In genomic region chr17:18038149-18038850, GRCh38 we compare ENCODE assay signal across 7 cellular contexts. TPM values are rescaled to one million over a fixed set of nuclear protein-coding genes. Genes with fewer than 3 reads are reported as not detected.
A peak's percentile ranks its signal among the peaks of the same experiment; 100 is the strongest.
DNase-seq lines count a peak whose midpoint lies in the region; ATAC-seq and TF ChIP-seq lines count a peak whose summit lies in the region.

No MANE protein-coding gene starts in this region.

- H3K9me2 ChIP-seq in HCT116 (ENCODE audit: insufficient read depth), result no peaks in the 10 kb centered on the region

- no peak overlapping the region for H2AFZ ChIP-seq in HCT116 (ENCODE audit: low read depth, low read length, poor library complexity, severe bottlenecking)

- H3K27ac ChIP-seq in HCT116 (ENCODE audit: low read depth, low read length) (peak overlapping the region; percentile 80), RWPE2 (ENCODE audit: poor library complexity, severe bottlenecking) (peak overlapping the region; percentile 45), uterus (peak overlapping the region; percentile 76 to 80)

- H3K27me3 ChIP-seq in HCT116 (ENCODE audit: insufficient read depth, low read length) (no peaks in the 10 kb centered on the region), RWPE2 (ENCODE audit: insufficient read depth, poor library complexity, severe bottlenecking) (no peaks in the 10 kb centered on the region), mucosa of stomach (ENCODE audit: control insufficient read depth, insufficient read depth, low read length) (no peaks in the 10 kb centered on the region), uterus (no peaks in the 10 kb centered on the region)

- no peaks in the 10 kb centered on the region for H3K27me3 Mint-ChIP-seq in central memory CD8-positive, alpha-beta T cell

- POLR2A ChIA-PET in HCT116 (lab: Charles Lee), result no interaction called here

- H3K9me3 Mint-ChIP-seq in central memory CD8-positive, alpha-beta T cell, result no peaks in the 10 kb centered on the region

- intact Hi-C loops in HCT116 (cut with micrococcal nuclease) (loop anchor here (5.0 to 10.0 kb wide), 3 partner anchors 46 to 683 kb away; partner anchors contain the start of gene RAI1), uterus (cut with DNase I; ENCODE audit: low total_unique reads) (no loop called here)

- peaks cover 20% of the 10 kb centered on the region for H3K79me2 ChIP-seq in HCT116 (ENCODE audit: insufficient read depth, low read length)

- peak overlapping the region; percentile 88 for H3K4me3 Mint-ChIP-seq in central memory CD8-positive, alpha-beta T cell

- H3K27ac Mint-ChIP-seq in central memory CD8-positive, alpha-beta T cell (ENCODE audit: low read depth), result peak overlapping the region; percentile 89

- BruUV-seq in HCT116 (replicated peaks; lab: Mats Ljungman, UMichigan), result TSS peak; percentile 57

- TF ChIP-seq CTCF in HCT116 (IDR thresholded peaks at IDR 0.05 in 2 of 3, conservative IDR thresholded peaks at IDR 0.05 in 1 of 3; ENCODE audit: borderline replicate concordance in 1 of 3, insufficient read depth in 1 of 3, low read depth in 2 of 3, low read length in 2 of 3) (no peak), RWPE2 (IDR thresholded peaks at IDR 0.05; ENCODE audit: poor library complexity, severe bottlenecking) (no peak), uterus (IDR thresholded peaks at IDR 0.05) (no peak)

- H3K4me1 ChIP-seq in HCT116 (ENCODE audit: control insufficient read depth in 1 of 2, insufficient read depth in 2 of 2, low read length in 2 of 2) (peaks cover 6 to 24% of the 10 kb centered on the region in 2 experiments; a peak in 3 of 4 replicates), RWPE2 (ENCODE audit: insufficient read depth, poor library complexity, severe bottlenecking) (no peaks in the 10 kb centered on the region), mucosa of stomach (ENCODE audit: control insufficient read depth, insufficient read depth, low read length) (peaks cover 16% of the 10 kb centered on the region), uterus (peaks cover 0 to 9% of the 10 kb centered on the region in 2 donors)

- H3K9ac ChIP-seq in HCT116 (ENCODE audit: low read length) (peak overlapping the region; percentile 79), mucosa of stomach (ENCODE audit: low read length) (peak overlapping the region; percentile 73)

- no peaks in the 10 kb centered on the region for H4K20me1 ChIP-seq in HCT116 (ENCODE audit: insufficient read depth)

- CTCF ChIA-PET in HCT116 (lab: Charles Lee), result no interaction called here

- DNase-seq in HCT116 (ENCODE audit: low read depth, low spot score) (no peak), RWPE2 (ENCODE audit: low spot score) (no peak), uterus (no peak)
- no peak for DNase-seq in central memory CD8-positive, alpha-beta T cell (ENCODE audit: low spot score in 2 of 2)

- no peak for TF ChIP-seq RAD21 in HCT116 (IDR thresholded peaks at IDR 0.05; ENCODE audit: low read depth)

- peak overlapping the region; percentile 84 to 85 for H3K4me3 ChIP-seq in HCT116 (replicated peaks in 1 of 2; ENCODE audit: low read depth in 1 of 2, low read length in 2 of 2)
- H3K4me3 ChIP-seq in RWPE2 (ENCODE audit: severe bottlenecking), result peak overlapping the region; percentile 58
- peak overlapping the region; percentile 53 for H3K4me3 ChIP-seq in mucosa of stomach (ENCODE audit: low read length)
- peak overlapping the region; percentile 79 to 87 for H3K4me3 ChIP-seq in uterus

- H3K4me1 Mint-ChIP-seq in central memory CD8-positive, alpha-beta T cell, result peaks cover 66% of the 10 kb centered on the region

- ATAC-seq in HCT116 (no peak), RWPE2 (ENCODE audit: low read depth) (no peak), GM18870 (IDR thresholded peaks at IDR 0.05; ENCODE audit: unreplicated experiment) (no peak), GM19351 (IDR thresholded peaks at IDR 0.05; ENCODE audit: unreplicated experiment) (no peak)
- no peak for ATAC-seq in central memory CD8-positive, alpha-beta T cell (replicated peaks; ENCODE audit: extremely low read depth, poor library complexity, severe bottlenecking)

- no peaks in the 10 kb centered on the region for H3K9me3 ChIP-seq in HCT116 (ENCODE audit: control insufficient read depth in 1 of 2, insufficient read depth in 1 of 2, low read depth in 1 of 2, low read length in 2 of 2)
- no peaks in the 10 kb centered on the region for H3K9me3 ChIP-seq in RWPE2 (ENCODE audit: severe bottlenecking)
- no peaks in the 10 kb centered on the region for H3K9me3 ChIP-seq in mucosa of stomach (ENCODE audit: control insufficient read depth, low read length)
- no peaks in the 10 kb centered on the region for H3K9me3 ChIP-seq in uterus

- H3K36me3 Mint-ChIP-seq in central memory CD8-positive, alpha-beta T cell (ENCODE audit: insufficient read depth), result peaks cover 10% of the 10 kb centered on the region

- no peaks in the 10 kb centered on the region for H3K36me3 ChIP-seq in HCT116 (ENCODE audit: control insufficient read depth in 1 of 2, insufficient read depth in 2 of 2, low read length in 2 of 2)
- H3K36me3 ChIP-seq in RWPE2 (ENCODE audit: low read depth), result peaks cover 4% of the 10 kb centered on the region; the same call in 1 of the 2 replicates
- H3K36me3 ChIP-seq in mucosa of stomach (ENCODE audit: control insufficient read depth, insufficient read depth, low read length), result no peaks in the 10 kb centered on the region
- H3K36me3 ChIP-seq in uterus, result no peaks in the 10 kb centered on the region

- RAD21 ChIA-PET in HCT116 (lab: Charles Lee; ENCODE audit: low non-redundant PET in 1 of 2, low total read pairs in 2 of 2, uncharacterized antibody in 2 of 2, unreplicated experiment in 2 of 2), result no interaction called here

- TF ChIP-seq POLR2A in HCT116 (IDR thresholded peaks at IDR 0.05; ENCODE audit: borderline replicate concordance, extremely low read depth, insufficient read depth, insufficient read length) (no peak), uterus (IDR thresholded peaks at IDR 0.05) (no peak)

- peak overlapping the region; percentile 96 for H3K4me2 ChIP-seq in HCT116 (ENCODE audit: low read length)

TF ChIP-seq in HCT116, 20 proteins besides CTCF, POLR2A, EP300 and RAD21:
- TF ChIP-seq REST (IDR thresholded peaks at IDR 0.05; ENCODE audit: low read depth) (no peak), ATF3 (IDR thresholded peaks at IDR 0.05) (no peak), ELF1 (IDR thresholded peaks at IDR 0.05; ENCODE audit: borderline replicate concordance, low read depth) (no peak), TCF7L2 (IDR thresholded peaks at IDR 0.05; ENCODE audit: borderline replicate concordance, extremely low read depth, insufficient read depth, insufficient read length) (no peak), EZH2 (IDR thresholded peaks at IDR 0.05) (no peak), SRF (IDR thresholded peaks at IDR 0.05; ENCODE audit: low read depth) (no peak), SIN3A (IDR thresholded peaks at IDR 0.05; ENCODE audit: low read depth) (no peak), EZH2phosphoT487 (IDR thresholded peaks at IDR 0.05; ENCODE audit: borderline replicate concordance) (no peak), CEBPB (IDR thresholded peaks at IDR 0.05; ENCODE audit: low read depth) (no peak), CBX3 (IDR thresholded peaks at IDR 0.05; ENCODE audit: low read depth) (no peak), ZFX (IDR thresholded peaks at IDR 0.05) (no peak), JUND (IDR thresholded peaks at IDR 0.05) (no peak), EGR1 (IDR thresholded peaks at IDR 0.05; ENCODE audit: low read depth) (no peak), YY1 (IDR thresholded peaks at IDR 0.05; ENCODE audit: extremely low read depth, insufficient replicate concordance, low read depth, low read length) (no peak), ZNF274 (IDR thresholded peaks at IDR 0.05; ENCODE audit: low read depth, low read length) (no peak), MAX (IDR thresholded peaks at IDR 0.05) (no peak)
TF ChIP-seq in HCT116: peak in this region for 0.

RNA-seq across cellular contexts. Expression of gene ATPAF2, which starts 0.7 kb away (rescaled TPM):
- total RNA-seq in HCT116 (2021; ENCODE audit: unreplicated experiment), result 46.1 TPM
- polyA plus RNA-seq in HCT116 (2012), result 22.9 and 31.0 TPM in 2 replicates
- total RNA-seq in uterus, result 100 to 1,000 TPM in 1 of 4 donors, 10 to 100 TPM in 2, 1 to 10 TPM in 1; 7.9 to 166 (median 20.6) TPM

RNA-seq across cellular contexts. Expression of gene GID4, which starts 0.9 kb away (rescaled TPM):
- total RNA-seq in HCT116 (2021; ENCODE audit: unreplicated experiment) (10.8 TPM), uterus (10 to 100 TPM in 3 of 4 donors, 1 to 10 TPM in 1; 2.6 to 22.1 (median 13.4) TPM)
- 6.5 and 7.2 TPM in 2 replicates for polyA plus RNA-seq in HCT116 (2012)

RNA-seq across cellular contexts. Expression of gene DRG2, which starts 49.4 kb away (rescaled TPM):
- 41.0 TPM for total RNA-seq in HCT116 (2021; ENCODE audit: unreplicated experiment)
- 32.5 and 34.5 TPM in 2 replicates for polyA plus RNA-seq in HCT116 (2012)
- 10 to 100 TPM; 33.0 to 45.6 (median 41.4) TPM for total RNA-seq in uterus
